In the genomic region with DNA sequence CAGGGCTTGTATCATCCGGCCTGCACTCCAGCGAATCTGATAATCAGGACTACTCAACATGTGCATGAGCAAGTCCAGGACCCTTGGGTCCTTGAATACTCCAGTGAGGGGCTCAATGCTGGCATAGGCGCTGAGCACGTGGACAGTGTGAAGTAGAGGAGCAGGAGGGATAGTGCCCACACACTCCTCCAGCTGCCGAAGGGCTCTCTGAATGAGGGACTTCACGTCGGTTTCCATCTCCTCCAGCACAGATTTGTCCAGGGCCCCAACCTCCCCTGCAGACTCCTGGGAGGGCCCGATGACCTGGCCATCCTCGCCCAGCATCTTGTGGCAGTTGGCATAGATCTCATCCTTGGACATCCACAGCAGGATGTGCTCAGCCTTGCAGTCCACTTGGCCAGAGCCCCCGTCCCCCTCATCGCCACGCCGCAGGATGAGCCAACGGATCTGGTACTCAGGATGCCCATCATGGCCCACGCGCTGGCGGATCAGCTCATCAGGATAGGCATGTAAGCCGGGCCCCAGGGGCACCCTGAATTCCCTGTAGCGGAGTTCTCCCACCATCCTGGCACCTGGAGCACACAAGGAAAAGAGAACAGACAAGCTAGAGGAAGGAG, we compare ENCODE assay signal across 3 cellular contexts.
TF ChIP-seq lines count a peak whose summit lies in the region.

No MANE protein-coding gene starts in this region.

TF ChIP-seq in SK-N-SH, 30 proteins besides CTCF, POLR2A, EP300 and RAD21:
- TF ChIP-seq ELF1 (IDR thresholded peaks at IDR 0.05) (no peak), USF1 (IDR thresholded peaks at IDR 0.05; ENCODE audit: borderline replicate concordance, low read depth) (no peak), POLR2AphosphoS5 (IDR thresholded peaks at IDR 0.05; ENCODE audit: low read depth, low read length) (no peak), RXRA (IDR thresholded peaks at IDR 0.05; ENCODE audit: borderline replicate concordance, low read depth) (no peak), TEAD4 (IDR thresholded peaks at IDR 0.05; ENCODE audit: borderline replicate concordance, insufficient read depth) (no peak), NRF1 (IDR thresholded peaks at IDR 0.05; ENCODE audit: low read depth, low read length) (no peak), MEF2A (IDR thresholded peaks at IDR 0.05; ENCODE audit: borderline replicate concordance, low read depth) (no peak), SMC3 (IDR thresholded peaks at IDR 0.05; ENCODE audit: low read depth, low read length) (no peak), MXI1 (IDR thresholded peaks at IDR 0.05; ENCODE audit: low read depth, low read length) (no peak), EZH2phosphoT487 (IDR thresholded peaks at IDR 0.05; ENCODE audit: borderline replicate concordance, low read depth) (no peak), FOXM1 (IDR thresholded peaks at IDR 0.05; ENCODE audit: low read depth) (no peak), CHD2 (IDR thresholded peaks at IDR 0.05; ENCODE audit: low read length, partially characterized antibody) (no peak), RCOR1 (IDR thresholded peaks at IDR 0.05; ENCODE audit: low read length) (no peak), GATA2 (CRISPR knock-in tag; IDR thresholded peaks at IDR 0.05) (no peak), TCF12 (IDR thresholded peaks at IDR 0.05) (no peak), REST (IDR thresholded peaks at IDR 0.05; ENCODE audit: low read depth, low read length) (no peak), GABPA (IDR thresholded peaks at IDR 0.05; ENCODE audit: low read depth) (no peak), MAX (IDR thresholded peaks at IDR 0.05; ENCODE audit: low read depth) (no peak)

TF ChIP-seq in SK-N-SH treated with all-trans-retinoic acid at 6 μM for 48 hours, 23 proteins besides CTCF, POLR2A, EP300 and RAD21:
- TF ChIP-seq ZFP3 (CRISPR knock-in tag; IDR thresholded peaks at IDR 0.05), result no peak

TF ChIP-seq in HEK293T, 16 proteins besides CTCF, POLR2A, EP300 and RAD21:
- TF ChIP-seq HDGF (IDR thresholded peaks at IDR 0.05; ENCODE audit: borderline replicate concordance) (no peak), L3MBTL2 (conservative IDR thresholded peaks at IDR 0.05) (no peak)
